Comparison of ENCODE assay signal across 8 cellular contexts in genomic region chr3:170593634-170594033, GRCh38. TPM values are rescaled to one million over a fixed set of nuclear protein-coding genes. Genes with fewer than 3 reads are reported as not detected.
"Had no signal": no experiment of that assay in that cellular context is flagged by ENCODE, and none has a peak within 500 bp of the region (broad histone marks: within the 10 kb centered on the region; RNA-seq: fewer than 3 reads in every experiment).

No MANE protein-coding gene starts in this region.

- ATAC-seq: GM12878 had no signal

- FAIRE-seq: G401.6, GM12878, GM12891, GM12892, GM18507, GM19239 had no signal

- H3K4me3 ChIP-seq: GM12878 had no signal

- DNase-seq: GDM1, GF-D8 had no signal

RNA-seq across cellular contexts. Expression of gene SLC7A14, which starts 7.8 kb away (rescaled TPM):
- total RNA-seq: GM12878 had no signal
- polyA plus RNA-seq: GM12878 had no signal
